1 cellular context compared by ENCODE assay signal in genomic region chr5:14901462-14902051, GRCh38.
TF ChIP-seq lines count a peak whose summit lies in the region.

No MANE protein-coding gene starts in this region.

TF ChIP-seq in WTC11, 78 proteins besides CTCF, POLR2A, EP300 and RAD21 (continued from another document):
- TF ChIP-seq, protein P1, sequence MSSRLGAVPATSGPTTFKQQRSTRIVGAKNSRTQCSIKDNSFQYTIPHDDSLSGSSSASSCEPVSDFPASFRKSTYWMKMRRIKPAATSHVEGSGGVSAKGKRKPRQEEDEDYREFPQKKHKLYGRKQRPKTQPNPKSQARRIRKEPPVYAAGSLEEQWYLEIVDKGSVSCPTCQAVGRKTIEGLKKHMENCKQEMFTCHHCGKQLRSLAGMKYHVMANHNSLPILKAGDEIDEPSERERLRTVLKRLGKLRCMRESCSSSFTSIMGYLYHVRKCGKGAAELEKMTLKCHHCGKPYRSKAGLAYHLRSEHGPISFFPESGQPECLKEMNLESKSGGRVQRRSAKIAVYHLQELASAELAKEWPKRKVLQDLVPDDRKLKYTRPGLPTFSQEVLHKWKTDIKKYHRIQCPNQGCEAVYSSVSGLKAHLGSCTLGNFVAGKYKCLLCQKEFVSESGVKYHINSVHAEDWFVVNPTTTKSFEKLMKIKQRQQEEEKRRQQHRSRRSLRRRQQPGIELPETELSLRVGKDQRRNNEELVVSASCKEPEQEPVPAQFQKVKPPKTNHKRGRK (CRISPR knock-in tag; IDR thresholded peaks at IDR 0.05; ENCODE audit: borderline replicate concordance): no peak
- TF ChIP-seq NR1H2 (CRISPR knock-in tag; IDR thresholded peaks at IDR 0.05): no peak
- no peak for TF ChIP-seq ZNF671 (CRISPR knock-in tag; IDR thresholded peaks at IDR 0.05)
- TF ChIP-seq GABPB1 (CRISPR knock-in tag; IDR thresholded peaks at IDR 0.05): no peak
